In the genomic region with DNA sequence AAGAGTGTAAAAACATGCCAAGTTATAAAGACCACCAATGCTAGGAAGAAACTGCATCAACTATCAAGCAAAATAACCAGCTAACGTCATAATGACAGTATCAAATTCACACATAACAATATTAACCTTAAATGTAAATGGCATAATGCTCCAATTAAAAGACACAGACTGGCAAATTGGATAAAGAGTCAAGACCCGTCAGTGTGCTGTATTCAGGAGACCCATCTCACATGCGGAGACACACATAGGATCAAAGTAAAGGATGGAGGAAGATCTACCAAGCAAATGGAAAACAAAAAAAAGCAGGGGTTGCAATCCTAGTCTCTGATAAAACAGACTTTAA, we compare ENCODE assay signal across 11 cellular contexts. TPM values are rescaled to one million over a fixed set of nuclear protein-coding genes. Genes with fewer than 3 reads are reported as not detected.
"Had no signal": no experiment of that assay in that cellular context is flagged by ENCODE, and none has a peak within 500 bp of the region (broad histone marks: within the 10 kb centered on the region; RNA-seq: fewer than 3 reads in every experiment).

No MANE protein-coding gene starts in this region.

RNA-seq across cellular contexts. Expression of gene XCL2, which starts 2.7 kb away (rescaled TPM):
- total RNA-seq: OCI-LY7, PC-3, PC-9, Right ventricle myocardium inferior, Right ventricle myocardium superior, RPMI7951, SJCRH30, SJSA1, SK-MEL-5 had no signal
- polyA plus RNA-seq: SK-N-SH had no signal

RNA-seq across cellular contexts. Expression of gene XCL1, which starts 29.9 kb away (rescaled TPM):
- total RNA-seq: OCI-LY7, PC-3, PC-9, Peyer's patch, RPMI7951, SJSA1, SK-MEL-5 had no signal
- polyA plus RNA-seq: SK-N-SH had no signal
